Comparison of ENCODE assay signal across 1 cellular context in the genomic region with DNA sequence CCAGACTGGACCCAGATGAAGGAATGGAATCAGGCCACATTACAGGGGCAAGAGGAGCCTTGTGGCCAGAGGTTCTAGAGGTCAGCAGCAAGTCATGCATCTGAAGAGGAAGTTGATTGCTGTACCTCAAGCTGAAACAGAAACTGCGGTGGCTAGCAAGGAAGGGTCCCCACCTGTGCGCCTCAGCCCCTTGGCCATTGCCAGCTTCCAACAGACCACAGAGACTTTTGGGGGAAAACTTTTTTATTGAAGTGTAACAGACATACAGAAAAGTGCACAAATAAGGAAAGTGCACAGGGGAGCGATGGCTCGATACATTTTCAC.
TF ChIP-seq lines count a peak whose summit lies in the region.

No MANE protein-coding gene starts in this region.

TF ChIP-seq in SK-N-SH, 30 proteins besides CTCF, POLR2A, EP300 and RAD21 (continued from another document):
- TF ChIP-seq, protein P1, sequence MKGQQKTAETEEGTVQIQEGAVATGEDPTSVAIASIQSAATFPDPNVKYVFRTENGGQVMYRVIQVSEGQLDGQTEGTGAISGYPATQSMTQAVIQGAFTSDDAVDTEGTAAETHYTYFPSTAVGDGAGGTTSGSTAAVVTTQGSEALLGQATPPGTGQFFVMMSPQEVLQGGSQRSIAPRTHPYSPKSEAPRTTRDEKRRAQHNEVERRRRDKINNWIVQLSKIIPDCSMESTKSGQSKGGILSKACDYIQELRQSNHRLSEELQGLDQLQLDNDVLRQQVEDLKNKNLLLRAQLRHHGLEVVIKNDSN (IDR thresholded peaks at IDR 0.05; ENCODE audit: borderline replicate concordance, low read depth) = no peak
- TF ChIP-seq, protein P2, sequence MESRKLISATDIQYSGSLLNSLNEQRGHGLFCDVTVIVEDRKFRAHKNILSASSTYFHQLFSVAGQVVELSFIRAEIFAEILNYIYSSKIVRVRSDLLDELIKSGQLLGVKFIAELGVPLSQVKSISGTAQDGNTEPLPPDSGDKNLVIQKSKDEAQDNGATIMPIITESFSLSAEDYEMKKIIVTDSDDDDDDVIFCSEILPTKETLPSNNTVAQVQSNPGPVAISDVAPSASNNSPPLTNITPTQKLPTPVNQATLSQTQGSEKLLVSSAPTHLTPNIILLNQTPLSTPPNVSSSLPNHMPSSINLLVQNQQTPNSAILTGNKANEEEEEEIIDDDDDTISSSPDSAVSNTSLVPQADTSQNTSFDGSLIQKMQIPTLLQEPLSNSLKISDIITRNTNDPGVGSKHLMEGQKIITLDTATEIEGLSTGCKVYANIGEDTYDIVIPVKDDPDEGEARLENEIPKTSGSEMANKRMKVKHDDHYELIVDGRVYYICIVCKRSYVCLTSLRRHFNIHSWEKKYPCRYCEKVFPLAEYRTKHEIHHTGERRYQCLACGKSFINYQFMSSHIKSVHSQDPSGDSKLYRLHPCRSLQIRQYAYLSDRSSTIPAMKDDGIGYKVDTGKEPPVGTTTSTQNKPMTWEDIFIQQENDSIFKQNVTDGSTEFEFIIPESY (IDR thresholded peaks at IDR 0.05; ENCODE audit: borderline replicate concordance, low read depth) = no peak
- TF ChIP-seq MEF2A (IDR thresholded peaks at IDR 0.05; ENCODE audit: borderline replicate concordance, low read depth) = no peak
